12 cellular contexts compared by ENCODE assay signal in genomic region chr6:111591901-111592461, GRCh38. TPM values are rescaled to one million over a fixed set of nuclear protein-coding genes. Genes with fewer than 3 reads are reported as not detected.
DNase-seq lines count a peak whose midpoint lies in the region; ATAC-seq, FAIRE-seq and TF ChIP-seq lines count a peak whose summit lies in the region.
"Had no signal": no experiment of that assay in that cellular context is flagged by ENCODE, and none has a peak within 500 bp of the region (broad histone marks: within the 10 kb centered on the region; RNA-seq: fewer than 3 reads in every experiment).

No MANE protein-coding gene starts in this region.

- H3K4me1 ChIP-seq in gastroesophageal sphincter (peaks cover 33 to 65% (median 33%) of the 10 kb centered on the region in 3 donors), small intestine (ENCODE audit: control insufficient read depth in 2 of 2, insufficient read depth in 1 of 2, low read depth in 1 of 2, low read length in 1 of 2) (peaks cover 9 to 25% of the 10 kb centered on the region in 2 donors)

- DNase-seq in EH (ENCODE audit: low read depth) (peak; percentile 89), WTC11 (ENCODE audit: low spot score) (no peak), small intestine (no peak), natural killer cell (no peak)
- no peak for DNase-seq in effector CD4-positive, alpha-beta T cell
- DNase-seq: activated B cell treated with CpG ODN at 0.5 μM for 24 hours; activated naive CD4-positive, alpha-beta T cell; foreskin melanocyte had no signal

- no peaks in the 10 kb centered on the region for H3K27me3 ChIP-seq in gastroesophageal sphincter
- H3K27me3 ChIP-seq in small intestine (ENCODE audit: control insufficient read depth in 2 of 2, insufficient read depth in 2 of 2, low read length in 2 of 2): no peaks in the 10 kb centered on the region

- H3K4me1 Mint-ChIP-seq in WTC11: peaks cover 27% of the 10 kb centered on the region
- peaks cover 13 to 21% of the 10 kb centered on the region in 2 donors for H3K4me1 Mint-ChIP-seq in natural killer cell

- POLR2A ChIA-PET in WTC11 (lab: Charles Lee): no interaction called here

- H3K36me3 ChIP-seq in gastroesophageal sphincter (no peaks in the 10 kb centered on the region), small intestine (ENCODE audit: control insufficient read depth in 2 of 2, insufficient read depth in 2 of 2, low read length in 2 of 2) (peaks cover 0 to 2% of the 10 kb centered on the region in 2 donors)

- H3K27me3 Mint-ChIP-seq in WTC11 (ENCODE audit: low read depth) (no peaks in the 10 kb centered on the region), natural killer cell (ENCODE audit: low read depth in 2 of 2) (no peaks in the 10 kb centered on the region)
- H3K27me3 Mint-ChIP-seq: activated B cell treated with CpG ODN at 0.5 μM for 24 hours had no signal

- no peak for FAIRE-seq in small intestine (lab: Jason Lieb, UNC)

- H3K9me3 ChIP-seq in gastroesophageal sphincter (no peaks in the 10 kb centered on the region), small intestine (ENCODE audit: control insufficient read depth, low read depth) (no peaks in the 10 kb centered on the region)

- no peak for TF ChIP-seq EP300 in gastroesophageal sphincter (IDR thresholded peaks at IDR 0.05)

- peaks cover 14% of the 10 kb centered on the region for H3K36me3 Mint-ChIP-seq in WTC11
- H3K36me3 Mint-ChIP-seq in natural killer cell: peaks cover 11% of the 10 kb centered on the region

- no peaks in the 10 kb centered on the region for H3K9me3 Mint-ChIP-seq in WTC11
- no peaks in the 10 kb centered on the region for H3K9me3 Mint-ChIP-seq in natural killer cell
- H3K9me3 Mint-ChIP-seq: activated B cell treated with CpG ODN at 0.5 μM for 24 hours had no signal

- no peak overlapping the region for H3K4me3 Mint-ChIP-seq in WTC11
- no peak overlapping the region for H3K4me3 Mint-ChIP-seq in natural killer cell
- H3K4me3 Mint-ChIP-seq: activated B cell treated with CpG ODN at 0.5 μM for 24 hours had no signal

- CTCF ChIA-PET in WTC11 (lab: Charles Lee): no interaction called here

- WGBS in gastroesophageal sphincter (ENCODE audit: low coverage in 1 of 2), 2 donors: 46 to 51% methylated on average over 3 to 4 of the region's 4 CpGs
- WGBS in small intestine, 3 donors: 37 to 58% (median 54%) methylated on average over 4 of the region's 4 CpGs

- intact Hi-C loops in natural killer cell (cut with micrococcal nuclease): no loop called here

- H3K27ac ChIP-seq in gastroesophageal sphincter (peak overlapping the region; percentile 80 to 91 (median 84)), small intestine (ENCODE audit: low read depth in 1 of 2, low read length in 1 of 2) (peak overlapping the region; percentile 6 to 82)

- TF ChIP-seq POLR2A in gastroesophageal sphincter (IDR thresholded peaks at IDR 0.05): no peak

- ATAC-seq in WTC11: no peak
- no peak for ATAC-seq in gastroesophageal sphincter
- no peak for ATAC-seq in natural killer cell
- ATAC-seq in HG03097 (IDR thresholded peaks at IDR 0.05; ENCODE audit: low FRiP score, unreplicated experiment): no peak
- no peak for ATAC-seq in GM18861 (IDR thresholded peaks at IDR 0.05; ENCODE audit: unreplicated experiment)

- H3K27ac Mint-ChIP-seq in WTC11 (0 out of 2 replicates have a peak overlapping the region, but pooled peaks have one; percentile 26), natural killer cell (no peak overlapping the region)
- H3K27ac Mint-ChIP-seq: activated B cell treated with CpG ODN at 0.5 μM for 24 hours had no signal

- no peak for TF ChIP-seq CTCF in WTC11 (IDR thresholded peaks at IDR 0.05)
- TF ChIP-seq CTCF in gastroesophageal sphincter (IDR thresholded peaks at IDR 0.05): no peak
- no peak for TF ChIP-seq CTCF in natural killer cell (IDR thresholded peaks at IDR 0.05)

- H3K4me3 ChIP-seq in gastroesophageal sphincter: no peak overlapping the region
- no peak overlapping the region for H3K4me3 ChIP-seq in small intestine (ENCODE audit: low read depth in 1 of 2, low read length in 2 of 2)
- H3K4me3 ChIP-seq: K562 had no signal

TF ChIP-seq in WTC11, 78 proteins besides CTCF, POLR2A, EP300 and RAD21:
- TF ChIP-seq, protein P1, sequence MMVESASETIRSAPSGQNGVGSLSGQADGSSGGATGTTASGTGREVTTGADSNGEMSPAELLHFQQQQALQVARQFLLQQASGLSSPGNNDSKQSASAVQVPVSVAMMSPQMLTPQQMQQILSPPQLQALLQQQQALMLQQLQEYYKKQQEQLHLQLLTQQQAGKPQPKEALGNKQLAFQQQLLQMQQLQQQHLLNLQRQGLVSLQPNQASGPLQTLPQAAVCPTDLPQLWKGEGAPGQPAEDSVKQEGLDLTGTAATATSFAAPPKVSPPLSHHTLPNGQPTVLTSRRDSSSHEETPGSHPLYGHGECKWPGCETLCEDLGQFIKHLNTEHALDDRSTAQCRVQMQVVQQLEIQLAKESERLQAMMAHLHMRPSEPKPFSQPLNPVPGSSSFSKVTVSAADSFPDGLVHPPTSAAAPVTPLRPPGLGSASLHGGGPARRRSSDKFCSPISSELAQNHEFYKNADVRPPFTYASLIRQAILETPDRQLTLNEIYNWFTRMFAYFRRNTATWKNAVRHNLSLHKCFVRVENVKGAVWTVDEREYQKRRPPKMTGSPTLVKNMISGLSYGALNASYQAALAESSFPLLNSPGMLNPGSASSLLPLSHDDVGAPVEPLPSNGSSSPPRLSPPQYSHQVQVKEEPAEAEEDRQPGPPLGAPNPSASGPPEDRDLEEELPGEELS (CRISPR knock-in tag; IDR thresholded peaks at IDR 0.05): no peak
- no peak for TF ChIP-seq ATF3 (CRISPR knock-in tag; conservative IDR thresholded peaks at IDR 0.05)

RNA-seq across cellular contexts. Expression of gene TRAF3IP2, which starts 13.7 kb away (rescaled TPM):
- total RNA-seq in WTC11 (2021): 25.8 to 32.3 TPM (median 30.7 TPM) in 3 replicates
- 10 to 100 TPM; 18.4 to 33.4 (median 27.5) TPM for total RNA-seq in gastroesophageal sphincter
- 10 to 100 TPM; 40.4 to 50.0 (median 40.9) TPM for polyA plus RNA-seq in small intestine
- total RNA-seq in natural killer cell: 10 to 100 TPM in 1 of 3 donors, 1 to 10 TPM in 2; 9.8 to 14.7 (median 9.9) TPM
